ENCODE assay signal across 26 cellular contexts in genomic region chr6:80449756-80450155, GRCh38.
"Had no signal": no experiment of that assay in that cellular context is flagged by ENCODE, and none has a peak within 500 bp of the region (broad histone marks: within the 10 kb centered on the region; RNA-seq: fewer than 3 reads in every experiment).

No MANE protein-coding gene starts in this region.

- H3K4me1 ChIP-seq: Peyer's patch had no signal

- DNase-seq: activated B cell treated with CpG ODN at 0.5 μM for 24 hours; activated CD4-positive, alpha-beta T cell treated with anti-CD3 and anti-CD28 coated beads for 1 hour; activated CD4-positive, alpha-beta T cell treated with anti-CD3 and anti-CD28 coated beads, Interleukin-2, amount 10 ng/mL, durations not matched to agents 24 days and 14 days; activated CD4-positive, alpha-beta T cell treated with anti-CD3 and anti-CD28 coated beads, Interleukin-2, amount 50 U/mL, for 48 hours; activated CD8-positive, alpha-beta memory T cell treated with anti-CD3 and anti-CD28 coated beads for 24 hours; activated gamma-delta T cell; activated naive CD4-positive, alpha-beta T cell treated with anti-CD3 and anti-CD28 coated beads for 36 hours; activated T-cell treated with anti-CD3 and anti-CD28 coated beads, Interleukin-2, amount 50 U/mL, for 48 hours; amygdala; Kasumi-1; KBM-7; NCI-H1105 treated with DMSO at 0.1 percent for 48 hours; NCI-H146; NCI-H1930; NCI-H2171; NCI-H2227 treated with DMSO at 0.1 percent for 48 hours; NCI-H446 treated with DMSO at 0.1 percent for 48 hours; NCI-H524 treated with DMSO at 0.1 percent for 48 hours; NCI-H748 treated with DMSO at 0.1 percent for 48 hours; Peyer's patch; SHP77; T-helper 17 cell; T-helper 9 cell had no signal

- H3K27ac ChIP-seq: cardiac muscle cell, Peyer's patch, SJSA1 had no signal

- H3K9me3 ChIP-seq: Peyer's patch had no signal

- ATAC-seq: activated T-helper 17 cell treated with anti-CD3 and anti-CD28 coated beads, Interleukin-2, amount 50 U/mL, for 72 hours; T-helper 17 cell had no signal

- H3K4me3 ChIP-seq: cardiac muscle cell, Peyer's patch, SJSA1 had no signal

- H3K36me3 ChIP-seq: cardiac muscle cell, Peyer's patch, SJSA1 had no signal

- H3K27me3 ChIP-seq: cardiac muscle cell, Peyer's patch had no signal
